8 cellular contexts compared by ENCODE assay signal in the genomic region with DNA sequence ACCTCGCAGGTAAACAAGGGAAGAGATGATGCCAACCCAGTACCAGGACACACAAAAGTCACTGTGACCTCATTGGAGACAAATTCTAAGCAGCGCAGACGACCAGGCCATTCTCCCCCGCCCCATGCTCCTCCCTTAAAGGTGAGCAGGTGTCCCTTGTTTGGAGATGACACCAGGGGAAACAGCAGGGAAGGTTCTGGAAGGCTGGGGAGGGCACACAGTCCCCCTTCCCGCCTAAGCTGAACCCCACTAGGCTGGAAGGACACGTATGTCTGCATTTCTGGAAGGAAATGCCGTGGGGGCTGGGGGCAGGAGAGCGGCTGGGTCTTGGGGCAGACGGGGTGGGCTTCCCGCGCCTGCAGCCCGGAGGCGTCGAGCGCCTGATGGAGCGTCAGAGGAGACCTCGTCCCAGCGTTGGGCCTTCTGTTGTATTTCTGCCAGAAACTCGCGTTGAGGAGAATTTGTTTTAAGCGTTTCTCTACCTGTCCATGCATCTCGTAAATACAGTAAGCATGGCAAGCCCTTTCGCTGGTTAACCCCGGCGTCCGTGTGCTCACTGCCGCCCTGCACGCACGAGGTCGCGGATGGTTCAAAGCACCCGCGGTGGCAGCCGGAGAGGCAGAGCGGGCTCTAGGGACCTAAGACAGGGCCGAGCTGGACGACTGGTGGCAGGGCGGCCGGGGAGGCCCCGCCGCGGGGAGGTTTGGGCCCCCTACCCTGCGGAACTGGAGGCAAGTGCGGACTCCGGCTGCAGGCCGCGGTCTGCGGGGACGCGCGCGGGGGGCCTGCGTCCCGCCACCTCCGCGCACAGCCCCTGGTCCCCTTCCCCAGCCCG. TPM values are rescaled to one million over a fixed set of nuclear protein-coding genes. Genes with fewer than 3 reads are reported as not detected.
DNase-seq lines count a peak whose midpoint lies in the region; ATAC-seq, FAIRE-seq and TF ChIP-seq lines count a peak whose summit lies in the region.

No MANE protein-coding gene starts in this region.

- TF ChIP-seq CTCF in fibroblast of lung (conservative IDR thresholded peaks at IDR 0.05 in 1 of 2, IDR thresholded peaks at IDR 0.05 in 1 of 2; ENCODE audit: low read depth in 1 of 2, low read length in 2 of 2), result no peak
- no peak for TF ChIP-seq CTCF in pancreas (IDR thresholded peaks at IDR 0.05)

- no peak for FAIRE-seq in pancreas (lab: Jason Lieb, UNC)

- H2AFZ ChIP-seq in fibroblast of lung (ENCODE audit: low read length), result no peak overlapping the region

- peaks cover 0 to 4% (median 0%) of the 10 kb centered on the region in 7 donors for H3K9me3 Mint-ChIP-seq in CD4-positive, CD25-positive, alpha-beta regulatory T cell

- peaks cover 0 to 34% (median 12%) of the 10 kb centered on the region in 4 donors for H3K4me1 Mint-ChIP-seq in CD4-positive, CD25-positive, alpha-beta regulatory T cell

- no peaks in the 10 kb centered on the region for H3K9me3 ChIP-seq in CD4-positive, CD25-positive, alpha-beta regulatory T cell (ENCODE audit: control insufficient read depth in 2 of 2, low read length in 2 of 2)
- H3K9me3 ChIP-seq in SK-N-MC (ENCODE audit: low read depth, low read length) (no peaks in the 10 kb centered on the region), fibroblast of lung (ENCODE audit: control insufficient read depth, insufficient read depth, low read depth, low read length) (no peaks in the 10 kb centered on the region), pancreas (no peaks in the 10 kb centered on the region)

- H3K27ac ChIP-seq in CD4-positive, CD25-positive, alpha-beta regulatory T cell (ENCODE audit: insufficient read depth, low read length, poor library complexity, severe bottlenecking), result no peak overlapping the region
- no peak overlapping the region for H3K27ac ChIP-seq in SK-N-MC
- H3K27ac ChIP-seq in fibroblast of lung (ENCODE audit: insufficient read depth, low read length), result no peak overlapping the region
- H3K27ac ChIP-seq in pancreas, result no peak overlapping the region
- H3K27ac ChIP-seq in caudate nucleus (ENCODE audit: low read depth, low read length), result no peak overlapping the region

- H3K9ac ChIP-seq in SK-N-MC (ENCODE audit: insufficient read length) (no peak overlapping the region), fibroblast of lung (ENCODE audit: insufficient read depth, low read length) (peak overlapping the region; percentile 45)

- H3K36me3 ChIP-seq in CD4-positive, CD25-positive, alpha-beta regulatory T cell (ENCODE audit: control insufficient read depth, insufficient read depth, low read length), result no peaks in the 10 kb centered on the region
- H3K36me3 ChIP-seq in SK-N-MC (ENCODE audit: insufficient read depth, low read length), result no peaks in the 10 kb centered on the region
- H3K36me3 ChIP-seq in fibroblast of lung (ENCODE audit: control insufficient read depth, insufficient read depth, low read length), result no peaks in the 10 kb centered on the region
- no peaks in the 10 kb centered on the region for H3K36me3 ChIP-seq in pancreas

- H3K4me2 ChIP-seq in fibroblast of lung (ENCODE audit: extremely low read depth, insufficient read depth, low read length), result peak overlapping the region; percentile 94

- WGBS in pancreas, 2 donors, result 8% methylated on average over 55 to 57 of the region's 57 CpGs

- H3K27me3 ChIP-seq in CD4-positive, CD25-positive, alpha-beta regulatory T cell (ENCODE audit: control insufficient read depth, insufficient read depth, low read length), result peaks cover 37% of the 10 kb centered on the region
- H3K27me3 ChIP-seq in fibroblast of lung (ENCODE audit: control insufficient read depth, insufficient read depth, low read length) (peaks cover 55% of the 10 kb centered on the region), pancreas (peaks cover 0 to 64% (median 16%) of the 10 kb centered on the region in 4 donors)

- intact Hi-C loops in pancreas (cut with DNase I), result no loop called here

- H3K4me1 ChIP-seq in CD4-positive, CD25-positive, alpha-beta regulatory T cell (ENCODE audit: control insufficient read depth, insufficient read depth, low read length, poor library complexity, severe bottlenecking), result peaks cover 47% of the 10 kb centered on the region
- H3K4me1 ChIP-seq in fibroblast of lung (ENCODE audit: control insufficient read depth, extremely low read depth, insufficient read depth, low read length), result peaks cover 9% of the 10 kb centered on the region
- H3K4me1 ChIP-seq in pancreas, result peaks cover 6 to 13% (median 10%) of the 10 kb centered on the region in 3 donors

- H3K36me3 Mint-ChIP-seq in CD4-positive, CD25-positive, alpha-beta regulatory T cell, result peaks cover 5% of the 10 kb centered on the region

- DNase-seq in CD4-positive, CD25-positive, alpha-beta regulatory T cell, result peak in 1 of 3 donors; percentile 40
- DNase-seq in SK-N-MC (ENCODE audit: low read depth, low spot score), result no peak
- no peak for DNase-seq in fibroblast of lung (ENCODE audit: low read depth in 2 of 2)
- no peak for DNase-seq in pancreas
- no peak for DNase-seq in caudate nucleus (lab: John Stamatoyannopoulos, UW)

- no peak for ATAC-seq in CD4-positive, CD25-positive, alpha-beta regulatory T cell (ENCODE audit: low read depth in 2 of 2)
- peak; percentile 13 for ATAC-seq in GM21619 (IDR thresholded peaks at IDR 0.05; ENCODE audit: unreplicated experiment)
- ATAC-seq in pancreas, result peak; percentile 6 to 21 (median 9)
- no peak for ATAC-seq in HG03469 (IDR thresholded peaks at IDR 0.05; ENCODE audit: unreplicated experiment)
- no peak for ATAC-seq in GM18907 (IDR thresholded peaks at IDR 0.05; ENCODE audit: unreplicated experiment)

- H3K4me3 ChIP-seq in CD4-positive, CD25-positive, alpha-beta regulatory T cell (ENCODE audit: low read depth, low read length), result no peak overlapping the region
- H3K4me3 ChIP-seq in SK-N-MC (peak overlapping the region; percentile 86), fibroblast of lung (replicated peaks in 1 of 4; ENCODE audit: control extremely low read depth in 1 of 4, insufficient read depth in 1 of 4, low read depth in 3 of 4, low read length in 4 of 4) (peak overlapping the region in 3 of 4 experiments; percentile 39 to 59 (median 54)), pancreas (peak overlapping the region; percentile 29 to 66 (median 46))

- H4K20me1 ChIP-seq in fibroblast of lung (ENCODE audit: control insufficient read depth, extremely low read depth, insufficient read depth, low read length), result no peaks in the 10 kb centered on the region

- no peaks in the 10 kb centered on the region for H3K79me2 ChIP-seq in fibroblast of lung (ENCODE audit: control insufficient read depth, insufficient read depth, low read length)

- H3K4me3 Mint-ChIP-seq in CD4-positive, CD25-positive, alpha-beta regulatory T cell, result peak overlapping the region; percentile 73 to 86 (median 81)

- no peak overlapping the region for H3K27ac Mint-ChIP-seq in CD4-positive, CD25-positive, alpha-beta regulatory T cell

- H3K27me3 Mint-ChIP-seq in CD4-positive, CD25-positive, alpha-beta regulatory T cell, result peaks cover 85% of the 10 kb centered on the region

RNA-seq across cellular contexts. Expression of gene LHX4, which starts 1.2 kb away (rescaled TPM):
- not detected for total RNA-seq in CD4-positive, CD25-positive, alpha-beta regulatory T cell
- under 1 TPM; 0.17 to 0.32 (median 0.28) TPM for polyA plus RNA-seq in CD4-positive, CD25-positive, alpha-beta regulatory T cell
- total RNA-seq in fibroblast of lung (under 0.01 and 0.33 TPM in 2 replicates), pancreas (under 1 TPM in 3 of 6 donors, not detected in 3; 0.03 to 0.12 (median 0.12) TPM)
- polyA plus RNA-seq in fibroblast of lung (0.03 and 0.09 TPM in 2 replicates), pancreas (under 1 TPM; 0.04 to 0.19 TPM)
- polyA plus RNA-seq in fibroblast of lung (2012), result 0.17 and 0.20 TPM in 2 replicates
- 1.0 TPM in 1 of 2 replicates, not detected in the other for polyA minus RNA-seq in fibroblast of lung (ENCODE audit: low replicate concordance)

Comparison
In these comparisons a context has a peak if more than half of its experiments do, and no peak if none do; other contexts are left out.
1. ATAC-seq: peak in GM21619 (single experiment) and pancreas (4 of 4); none in CD4-positive, CD25-positive, alpha-beta regulatory T cell (0 of 2), HG03469 (single experiment) and GM18907 (single experiment).